In the genomic region with DNA sequence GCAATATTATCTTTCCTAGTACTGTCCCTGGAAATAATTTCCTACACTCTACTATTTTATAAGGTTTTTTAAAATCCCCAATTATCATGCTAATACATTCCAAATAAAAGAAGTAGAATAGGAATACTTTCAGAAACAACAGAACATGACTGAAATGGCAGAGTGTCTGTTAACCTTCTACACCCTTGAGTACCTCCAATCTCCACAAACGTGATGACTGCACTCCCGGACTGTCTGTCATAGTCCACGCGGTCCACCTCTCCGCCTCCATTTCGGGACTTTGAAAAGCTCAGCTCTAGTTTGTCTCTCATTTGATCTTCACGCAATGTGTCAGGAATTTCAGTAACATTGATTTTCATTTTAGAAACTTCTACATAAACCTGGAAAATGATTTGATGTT, we compare ENCODE assay signal across 33 cellular contexts.
"Had no signal": no experiment of that assay in that cellular context is flagged by ENCODE, and none has a peak within 500 bp of the region (broad histone marks: within the 10 kb centered on the region; RNA-seq: fewer than 3 reads in every experiment).

No MANE protein-coding gene starts in this region.

- H3K4me1 Mint-ChIP-seq: activated B cell treated with CpG ODN at 0.5 μM for 24 hours; activated naive CD8-positive, alpha-beta T cell treated with anti-CD3 and anti-CD28 coated beads for 36 hours; T-cell had no signal

- H3K9me3 Mint-ChIP-seq: activated B cell treated with CpG ODN at 0.5 μM for 24 hours; activated CD4-positive, alpha-beta memory T cell treated with anti-CD3 and anti-CD28 coated beads for 36 hours; activated CD4-positive, alpha-beta T cell treated with anti-CD3 and anti-CD28 coated beads, Interleukin-2, amount 10 ng/mL, durations not matched to agents 24 days and 14 days; activated CD8-positive, alpha-beta T cell treated with anti-CD3 and anti-CD28 coated beads for 36 hours; activated naive CD4-positive, alpha-beta T cell treated with anti-CD3 and anti-CD28 coated beads, Interleukin-2, amount 10 ng/mL, durations not matched to agents 7 days and 5 days; activated naive CD4-positive, alpha-beta T cell treated with anti-CD3 and anti-CD28 coated beads, Interleukin-2, amount 50 U/mL, for 72 hours; activated naive CD8-positive, alpha-beta T cell treated with anti-CD3 and anti-CD28 coated beads for 36 hours; activated T-cell treated with anti-CD3 and anti-CD28 coated beads, Interleukin-2, amount 50 U/mL, for 4 hours; activated T-cell treated with anti-CD3 and anti-CD28 coated beads, Interleukin-2, amount 50 U/mL, for 72 hours; activated T-helper 1 cell treated with anti-CD3 and anti-CD28 coated beads, Interleukin-12 subunit alpha, Interleukin-12 subunit beta, Interleukin-2, Interleukin-4 antibody, amounts not matched to agents 30 ng/mL and 10 ng/mL and 1 ng/mL, durations not matched to agents 14 hours and 24 hours and 36 hours; activated T-helper 17 cell treated with anti-CD3 and anti-CD28 coated beads, Interleukin-2, amount 50 U/mL, for 72 hours; T-cell; T-helper 2 cell treated with Interferon-gamma antibody and Interleukin-4, amounts not matched to agents 5 μg/mL and 100 μg/mL, for 36 hours had no signal

- DNase-seq: activated B cell treated with CpG ODN at 0.5 μM for 24 hours; activated CD4-positive, alpha-beta memory T cell treated with anti-CD3 and anti-CD28 coated beads for 36 hours; activated CD4-positive, alpha-beta T cell treated with anti-CD3 and anti-CD28 coated beads for 4 hours; activated CD4-positive, alpha-beta T cell treated with anti-CD3 and anti-CD28 coated beads, Interleukin-2, amount 10 ng/mL, durations not matched to agents 24 days and 14 days; activated CD4-positive, alpha-beta T cell treated with anti-CD3 and anti-CD28 coated beads, Interleukin-2, amount 50 U/mL, for 1 hour; activated CD4-positive, alpha-beta T cell treated with anti-CD3 and anti-CD28 coated beads, Interleukin-2, amount 50 U/mL, for 4 hours; activated CD4-positive, CD25-positive, alpha-beta regulatory T cell treated with anti-CD3 and anti-CD28 coated beads, Interleukin-2, amount 50 U/mL, for 72 hours; activated CD8-positive, alpha-beta memory T cell treated with anti-CD3 and anti-CD28 coated beads, Interleukin-2, amount 50 U/mL, for 4 hours; activated CD8-positive, alpha-beta T cell treated with anti-CD3 and anti-CD28 coated beads for 36 hours; activated effector memory CD4-positive, alpha-beta T cell treated with anti-CD3 and anti-CD28 coated beads, Interleukin-2, amount 50 U/mL, for 16 hours; activated gamma-delta T cell treated with Interleukin-2 at 50 U/mL for 16 hours; activated naive CD4-positive, alpha-beta T cell treated with anti-CD3 and anti-CD28 coated beads, Interleukin-2, amount 10 ng/mL, durations not matched to agents 7 days and 5 days; activated naive CD4-positive, alpha-beta T cell treated with Interleukin-2 at 50 U/mL for 16 hours; activated naive CD8-positive, alpha-beta T cell treated with anti-CD3 and anti-CD28 coated beads for 36 hours; activated T-cell treated with anti-CD3 and anti-CD28 coated beads for 4 hours; activated T-cell treated with anti-CD3 and anti-CD28 coated beads, Interleukin-2, amount 50 U/mL, for 1 hour; activated T-cell treated with anti-CD3 and anti-CD28 coated beads, Interleukin-2, amount 50 U/mL, for 4 hours; activated T-cell treated with anti-CD3 and anti-CD28 coated beads, Interleukin-2, amount 50 U/mL, for 72 hours; adrenal gland; amniotic stem cell; aorta; body of pancreas; brain microvascular endothelial cell; central memory CD4-positive, alpha-beta T cell; cerebellar nuclear complex; T-cell; T-helper 2 cell; T-helper 9 cell had no signal

- H3K4me3 Mint-ChIP-seq: activated B cell treated with CpG ODN at 0.5 μM for 24 hours; activated CD4-positive, alpha-beta memory T cell treated with anti-CD3 and anti-CD28 coated beads for 36 hours; activated CD4-positive, alpha-beta T cell treated with anti-CD3 and anti-CD28 coated beads, Interleukin-2, amount 10 ng/mL, durations not matched to agents 24 days and 14 days; activated CD8-positive, alpha-beta T cell treated with anti-CD3 and anti-CD28 coated beads for 36 hours; activated naive CD4-positive, alpha-beta T cell treated with anti-CD3 and anti-CD28 coated beads, Interleukin-2, amount 10 ng/mL, durations not matched to agents 7 days and 5 days; activated naive CD8-positive, alpha-beta T cell treated with anti-CD3 and anti-CD28 coated beads for 36 hours; activated T-cell treated with anti-CD3 and anti-CD28 coated beads, Interleukin-2, amount 50 U/mL, for 4 hours; activated T-cell treated with anti-CD3 and anti-CD28 coated beads, Interleukin-2, amount 50 U/mL, for 72 hours; activated T-helper 1 cell treated with anti-CD3 and anti-CD28 coated beads, Interleukin-12 subunit alpha, Interleukin-12 subunit beta, Interleukin-2, Interleukin-4 antibody, amounts not matched to agents 30 ng/mL and 10 ng/mL and 1 ng/mL, durations not matched to agents 14 hours and 24 hours and 36 hours; activated T-helper 17 cell treated with anti-CD3 and anti-CD28 coated beads, Interleukin-2, amount 50 U/mL, for 72 hours; T-cell; T-helper 2 cell treated with Interferon-gamma antibody and Interleukin-4, amounts not matched to agents 5 μg/mL and 100 μg/mL, for 36 hours had no signal

- ATAC-seq: activated CD8-positive, alpha-beta T cell treated with anti-CD3 and anti-CD28 coated beads for 36 hours; activated naive CD4-positive, alpha-beta T cell treated with anti-CD3 and anti-CD28 coated beads, Interleukin-2, amount 50 U/mL, for 72 hours; activated T-cell treated with anti-CD3 and anti-CD28 coated beads, Interleukin-2, amount 50 U/mL, for 4 hours; activated T-cell treated with anti-CD3 and anti-CD28 coated beads, Interleukin-2, amount 50 U/mL, for 72 hours; activated T-helper 17 cell treated with anti-CD3 and anti-CD28 coated beads, Interleukin-2, amount 50 U/mL, for 72 hours; body of pancreas; T-cell had no signal

- H3K9me3 ChIP-seq: adrenal gland, body of pancreas, breast epithelium had no signal

- H3K27me3 Mint-ChIP-seq: activated B cell treated with CpG ODN at 0.5 μM for 24 hours; activated CD4-positive, alpha-beta memory T cell treated with anti-CD3 and anti-CD28 coated beads for 36 hours; activated CD4-positive, alpha-beta T cell treated with anti-CD3 and anti-CD28 coated beads, Interleukin-2, amount 10 ng/mL, durations not matched to agents 24 days and 14 days; activated CD8-positive, alpha-beta T cell treated with anti-CD3 and anti-CD28 coated beads for 36 hours; activated naive CD4-positive, alpha-beta T cell treated with anti-CD3 and anti-CD28 coated beads, Interleukin-2, amount 10 ng/mL, durations not matched to agents 7 days and 5 days; activated naive CD8-positive, alpha-beta T cell treated with anti-CD3 and anti-CD28 coated beads for 36 hours; activated T-helper 17 cell treated with anti-CD3 and anti-CD28 coated beads, Interleukin-2, amount 50 U/mL, for 72 hours; T-cell had no signal

- H3K27ac Mint-ChIP-seq: activated B cell treated with CpG ODN at 0.5 μM for 24 hours; activated CD4-positive, alpha-beta memory T cell treated with anti-CD3 and anti-CD28 coated beads for 36 hours; activated CD4-positive, alpha-beta T cell treated with anti-CD3 and anti-CD28 coated beads, Interleukin-2, amount 10 ng/mL, durations not matched to agents 24 days and 14 days; activated CD8-positive, alpha-beta T cell treated with anti-CD3 and anti-CD28 coated beads for 36 hours; activated naive CD4-positive, alpha-beta T cell treated with anti-CD3 and anti-CD28 coated beads, Interleukin-2, amount 10 ng/mL, durations not matched to agents 7 days and 5 days; activated naive CD8-positive, alpha-beta T cell treated with anti-CD3 and anti-CD28 coated beads for 36 hours; activated T-cell treated with anti-CD3 and anti-CD28 coated beads, Interleukin-2, amount 50 U/mL, for 72 hours; activated T-helper 1 cell treated with anti-CD3 and anti-CD28 coated beads, Interleukin-12 subunit alpha, Interleukin-12 subunit beta, Interleukin-2, Interleukin-4 antibody, amounts not matched to agents 30 ng/mL and 10 ng/mL and 1 ng/mL, durations not matched to agents 14 hours and 24 hours and 36 hours; activated T-helper 17 cell treated with anti-CD3 and anti-CD28 coated beads, Interleukin-2, amount 50 U/mL, for 72 hours; T-cell; T-helper 2 cell treated with Interferon-gamma antibody and Interleukin-4, amounts not matched to agents 5 μg/mL and 100 μg/mL, for 36 hours had no signal
